Comparison of ENCODE assay signal across 1 cellular context in the genomic region with DNA sequence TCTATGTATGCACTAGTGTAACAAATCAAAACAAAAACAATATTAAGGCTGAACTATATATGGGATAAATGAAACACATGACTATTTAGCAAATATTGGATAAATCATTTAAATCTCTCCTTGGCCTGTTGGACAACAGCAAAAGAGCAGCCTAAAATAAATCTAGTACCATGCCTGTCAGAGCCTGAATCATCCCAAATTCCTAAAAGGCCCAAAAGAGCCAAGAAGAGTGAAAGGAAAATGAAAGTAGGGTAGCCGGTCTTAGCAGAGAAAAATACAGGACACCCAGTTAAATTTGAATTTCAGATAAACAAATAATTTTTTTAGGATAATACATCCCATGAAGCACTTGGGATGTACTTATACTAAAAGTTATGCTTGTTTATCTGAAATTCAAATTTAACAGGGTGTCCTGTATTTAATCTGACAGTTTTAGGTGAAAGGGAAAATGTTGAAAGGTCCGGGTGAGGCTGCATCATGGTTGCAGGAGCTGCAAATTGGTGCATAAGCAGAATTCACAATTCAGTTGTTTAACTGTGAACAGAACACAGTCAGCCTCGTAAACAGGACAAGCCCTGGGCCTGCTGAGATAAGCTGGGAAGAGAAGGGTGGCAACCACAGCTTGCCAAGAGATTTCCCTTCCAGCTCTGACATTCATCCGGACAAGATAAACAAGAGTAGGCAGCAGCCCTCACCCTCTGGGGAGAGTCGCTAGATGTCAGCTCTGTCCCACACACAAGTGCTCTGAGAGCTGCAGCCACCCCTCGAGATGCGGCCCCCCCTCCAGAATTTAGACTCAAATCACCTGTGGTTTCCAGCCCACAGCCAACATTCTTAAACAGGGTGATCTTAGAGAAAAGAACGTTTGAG.
TF ChIP-seq lines count a peak whose summit lies in the region.

No MANE protein-coding gene starts in this region.

TF ChIP-seq in endothelial cell of umbilical vein, 7 proteins besides CTCF, POLR2A, EP300 and RAD21:
- no peak for TF ChIP-seq POLR2AphosphoS5 (IDR thresholded peaks at IDR 0.05; ENCODE audit: insufficient read depth, low read depth, low read length)
- TF ChIP-seq JUN (IDR thresholded peaks at IDR 0.05; ENCODE audit: borderline replicate concordance, insufficient read depth, insufficient read length, low read depth): no peak
- TF ChIP-seq GATA2 (IDR thresholded peaks at IDR 0.05; ENCODE audit: insufficient read depth, insufficient read length, low read depth, low read length): peak; percentile 60
- TF ChIP-seq EZH2 (IDR thresholded peaks at IDR 0.05; ENCODE audit: borderline replicate concordance, low read depth, low read length, severe bottlenecking): no peak
